In the genomic region with DNA sequence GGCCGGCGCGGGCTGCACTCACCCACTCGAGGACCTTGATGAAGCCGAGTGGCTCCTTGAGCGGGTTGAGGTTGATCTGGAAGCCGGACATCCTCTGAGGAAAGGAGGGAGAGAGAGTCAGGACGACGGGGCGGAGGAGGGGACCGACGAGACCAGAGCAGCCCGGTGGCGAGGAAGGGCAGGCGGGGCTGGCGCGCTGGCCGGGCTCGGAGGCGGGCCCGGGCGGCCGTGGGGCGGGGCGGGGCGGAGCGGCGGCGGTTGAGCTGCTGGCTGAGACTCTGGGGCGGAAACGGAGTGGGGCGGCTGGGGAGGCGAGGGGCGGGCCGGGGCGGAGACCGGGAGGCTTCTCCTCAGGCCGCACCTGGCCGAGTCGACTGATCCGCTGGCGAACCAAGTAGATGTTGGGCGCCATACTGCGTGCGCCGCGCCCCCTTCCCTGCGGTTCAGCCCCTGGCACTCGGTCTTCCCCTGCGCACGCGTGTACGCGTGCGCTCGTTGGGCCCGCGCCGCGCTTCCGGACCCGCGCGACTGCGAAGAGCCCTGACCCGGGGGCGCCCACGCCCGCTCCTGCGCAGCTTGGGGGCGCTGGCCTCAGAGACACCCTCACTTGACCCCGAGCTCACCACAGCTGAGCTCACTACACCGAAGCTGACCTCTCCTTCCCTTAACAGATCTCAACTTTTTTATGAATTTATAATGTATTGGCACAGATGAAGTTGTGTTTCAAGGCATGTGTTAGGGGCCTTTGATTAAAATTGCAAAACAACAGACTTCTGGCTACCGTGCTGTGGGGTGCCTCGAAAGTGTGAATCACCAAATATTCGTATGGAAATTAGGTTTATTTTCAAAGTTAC, we compare ENCODE assay signal across 2 cellular contexts.
TF ChIP-seq lines count a peak whose summit lies in the region.

A gene (minus strand): TSS at position 195 of the 854 bp plus-strand sequence. CDS start 104 bp downstream, at position 91.

TF ChIP-seq in GM23338, 12 proteins besides CTCF, POLR2A, EP300 and RAD21 (continued from another document):
- TF ChIP-seq, protein P1, sequence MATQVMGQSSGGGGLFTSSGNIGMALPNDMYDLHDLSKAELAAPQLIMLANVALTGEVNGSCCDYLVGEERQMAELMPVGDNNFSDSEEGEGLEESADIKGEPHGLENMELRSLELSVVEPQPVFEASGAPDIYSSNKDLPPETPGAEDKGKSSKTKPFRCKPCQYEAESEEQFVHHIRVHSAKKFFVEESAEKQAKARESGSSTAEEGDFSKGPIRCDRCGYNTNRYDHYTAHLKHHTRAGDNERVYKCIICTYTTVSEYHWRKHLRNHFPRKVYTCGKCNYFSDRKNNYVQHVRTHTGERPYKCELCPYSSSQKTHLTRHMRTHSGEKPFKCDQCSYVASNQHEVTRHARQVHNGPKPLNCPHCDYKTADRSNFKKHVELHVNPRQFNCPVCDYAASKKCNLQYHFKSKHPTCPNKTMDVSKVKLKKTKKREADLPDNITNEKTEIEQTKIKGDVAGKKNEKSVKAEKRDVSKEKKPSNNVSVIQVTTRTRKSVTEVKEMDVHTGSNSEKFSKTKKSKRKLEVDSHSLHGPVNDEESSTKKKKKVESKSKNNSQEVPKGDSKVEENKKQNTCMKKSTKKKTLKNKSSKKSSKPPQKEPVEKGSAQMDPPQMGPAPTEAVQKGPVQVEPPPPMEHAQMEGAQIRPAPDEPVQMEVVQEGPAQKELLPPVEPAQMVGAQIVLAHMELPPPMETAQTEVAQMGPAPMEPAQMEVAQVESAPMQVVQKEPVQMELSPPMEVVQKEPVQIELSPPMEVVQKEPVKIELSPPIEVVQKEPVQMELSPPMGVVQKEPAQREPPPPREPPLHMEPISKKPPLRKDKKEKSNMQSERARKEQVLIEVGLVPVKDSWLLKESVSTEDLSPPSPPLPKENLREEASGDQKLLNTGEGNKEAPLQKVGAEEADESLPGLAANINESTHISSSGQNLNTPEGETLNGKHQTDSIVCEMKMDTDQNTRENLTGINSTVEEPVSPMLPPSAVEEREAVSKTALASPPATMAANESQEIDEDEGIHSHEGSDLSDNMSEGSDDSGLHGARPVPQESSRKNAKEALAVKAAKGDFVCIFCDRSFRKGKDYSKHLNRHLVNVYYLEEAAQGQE (IDR thresholded peaks at IDR 0.05; ENCODE audit: unreplicated experiment): no peak
- TF ChIP-seq STAT1 (IDR thresholded peaks at IDR 0.05; ENCODE audit: unreplicated experiment) (no peak), CREB1 (CRISPR knock-in tag; IDR thresholded peaks at IDR 0.05; ENCODE audit: low read depth) (no peak), ZNF114 (CRISPR knock-in tag; IDR thresholded peaks at IDR 0.05) (peak; percentile 47; the same call in 1 of the 2 replicates), JUNB (IDR thresholded peaks at IDR 0.05; ENCODE audit: unreplicated experiment) (no peak)
- TF ChIP-seq, protein P2, sequence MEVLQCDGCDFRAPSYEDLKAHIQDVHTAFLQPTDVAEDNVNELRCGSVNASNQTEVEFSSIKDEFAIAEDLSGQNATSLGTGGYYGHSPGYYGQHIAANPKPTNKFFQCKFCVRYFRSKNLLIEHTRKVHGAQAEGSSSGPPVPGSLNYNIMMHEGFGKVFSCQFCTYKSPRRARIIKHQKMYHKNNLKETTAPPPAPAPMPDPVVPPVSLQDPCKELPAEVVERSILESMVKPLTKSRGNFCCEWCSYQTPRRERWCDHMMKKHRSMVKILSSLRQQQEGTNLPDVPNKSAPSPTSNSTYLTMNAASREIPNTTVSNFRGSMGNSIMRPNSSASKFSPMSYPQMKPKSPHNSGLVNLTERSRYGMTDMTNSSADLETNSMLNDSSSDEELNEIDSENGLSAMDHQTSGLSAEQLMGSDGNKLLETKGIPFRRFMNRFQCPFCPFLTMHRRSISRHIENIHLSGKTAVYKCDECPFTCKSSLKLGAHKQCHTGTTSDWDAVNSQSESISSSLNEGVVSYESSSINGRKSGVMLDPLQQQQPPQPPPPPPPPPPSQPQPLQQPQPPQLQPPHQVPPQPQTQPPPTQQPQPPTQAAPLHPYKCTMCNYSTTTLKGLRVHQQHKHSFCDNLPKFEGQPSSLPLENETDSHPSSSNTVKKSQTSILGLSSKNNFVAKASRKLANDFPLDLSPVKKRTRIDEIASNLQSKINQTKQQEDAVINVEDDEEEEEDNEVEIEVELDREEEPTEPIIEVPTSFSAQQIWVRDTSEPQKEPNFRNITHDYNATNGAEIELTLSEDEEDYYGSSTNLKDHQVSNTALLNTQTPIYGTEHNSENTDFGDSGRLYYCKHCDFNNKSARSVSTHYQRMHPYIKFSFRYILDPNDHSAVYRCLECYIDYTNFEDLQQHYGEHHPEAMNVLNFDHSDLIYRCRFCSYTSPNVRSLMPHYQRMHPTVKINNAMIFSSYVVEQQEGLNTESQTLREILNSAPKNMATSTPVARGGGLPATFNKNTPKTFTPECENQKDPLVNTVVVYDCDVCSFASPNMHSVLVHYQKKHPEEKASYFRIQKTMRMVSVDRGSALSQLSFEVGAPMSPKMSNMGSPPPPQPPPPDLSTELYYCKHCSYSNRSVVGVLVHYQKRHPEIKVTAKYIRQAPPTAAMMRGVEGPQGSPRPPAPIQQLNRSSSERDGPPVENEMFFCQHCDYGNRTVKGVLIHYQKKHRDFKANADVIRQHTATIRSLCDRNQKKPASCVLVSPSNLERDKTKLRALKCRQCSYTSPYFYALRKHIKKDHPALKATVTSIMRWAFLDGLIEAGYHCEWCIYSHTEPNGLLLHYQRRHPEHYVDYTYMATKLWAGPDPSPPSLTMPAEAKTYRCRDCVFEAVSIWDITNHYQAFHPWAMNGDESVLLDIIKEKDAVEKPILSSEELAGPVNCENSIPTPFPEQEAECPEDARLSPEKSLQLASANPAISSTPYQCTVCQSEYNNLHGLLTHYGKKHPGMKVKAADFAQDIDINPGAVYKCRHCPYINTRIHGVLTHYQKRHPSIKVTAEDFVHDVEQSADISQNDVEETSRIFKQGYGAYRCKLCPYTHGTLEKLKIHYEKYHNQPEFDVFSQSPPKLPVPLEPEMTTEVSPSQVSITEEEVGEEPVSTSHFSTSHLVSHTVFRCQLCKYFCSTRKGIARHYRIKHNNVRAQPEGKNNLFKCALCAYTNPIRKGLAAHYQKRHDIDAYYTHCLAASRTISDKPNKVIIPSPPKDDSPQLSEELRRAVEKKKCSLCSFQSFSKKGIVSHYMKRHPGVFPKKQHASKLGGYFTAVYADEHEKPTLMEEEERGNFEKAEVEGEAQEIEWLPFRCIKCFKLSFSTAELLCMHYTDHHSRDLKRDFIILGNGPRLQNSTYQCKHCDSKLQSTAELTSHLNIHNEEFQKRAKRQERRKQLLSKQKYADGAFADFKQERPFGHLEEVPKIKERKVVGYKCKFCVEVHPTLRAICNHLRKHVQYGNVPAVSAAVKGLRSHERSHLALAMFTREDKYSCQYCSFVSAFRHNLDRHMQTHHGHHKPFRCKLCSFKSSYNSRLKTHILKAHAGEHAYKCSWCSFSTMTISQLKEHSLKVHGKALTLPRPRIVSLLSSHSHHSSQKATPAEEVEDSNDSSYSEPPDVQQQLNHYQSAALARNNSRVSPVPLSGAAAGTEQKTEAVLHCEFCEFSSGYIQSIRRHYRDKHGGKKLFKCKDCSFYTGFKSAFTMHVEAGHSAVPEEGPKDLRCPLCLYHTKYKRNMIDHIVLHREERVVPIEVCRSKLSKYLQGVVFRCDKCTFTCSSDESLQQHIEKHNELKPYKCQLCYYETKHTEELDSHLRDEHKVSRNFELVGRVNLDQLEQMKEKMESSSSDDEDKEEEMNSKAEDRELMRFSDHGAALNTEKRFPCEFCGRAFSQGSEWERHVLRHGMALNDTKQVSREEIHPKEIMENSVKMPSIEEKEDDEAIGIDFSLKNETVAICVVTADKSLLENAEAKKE (CRISPR knock-in tag; IDR thresholded peaks at IDR 0.05): no peak

TF ChIP-seq in neural cell, 6 proteins besides CTCF, POLR2A, EP300 and RAD21 (continued from another document):
- TF ChIP-seq TAF1 (IDR thresholded peaks at IDR 0.05; ENCODE audit: low read depth) (no peak), SMC3 (conservative IDR thresholded peaks at IDR 0.05; ENCODE audit: poor library complexity) (peak; percentile 6)
